ENCODE assay signal across 8 cellular contexts in the genomic region with DNA sequence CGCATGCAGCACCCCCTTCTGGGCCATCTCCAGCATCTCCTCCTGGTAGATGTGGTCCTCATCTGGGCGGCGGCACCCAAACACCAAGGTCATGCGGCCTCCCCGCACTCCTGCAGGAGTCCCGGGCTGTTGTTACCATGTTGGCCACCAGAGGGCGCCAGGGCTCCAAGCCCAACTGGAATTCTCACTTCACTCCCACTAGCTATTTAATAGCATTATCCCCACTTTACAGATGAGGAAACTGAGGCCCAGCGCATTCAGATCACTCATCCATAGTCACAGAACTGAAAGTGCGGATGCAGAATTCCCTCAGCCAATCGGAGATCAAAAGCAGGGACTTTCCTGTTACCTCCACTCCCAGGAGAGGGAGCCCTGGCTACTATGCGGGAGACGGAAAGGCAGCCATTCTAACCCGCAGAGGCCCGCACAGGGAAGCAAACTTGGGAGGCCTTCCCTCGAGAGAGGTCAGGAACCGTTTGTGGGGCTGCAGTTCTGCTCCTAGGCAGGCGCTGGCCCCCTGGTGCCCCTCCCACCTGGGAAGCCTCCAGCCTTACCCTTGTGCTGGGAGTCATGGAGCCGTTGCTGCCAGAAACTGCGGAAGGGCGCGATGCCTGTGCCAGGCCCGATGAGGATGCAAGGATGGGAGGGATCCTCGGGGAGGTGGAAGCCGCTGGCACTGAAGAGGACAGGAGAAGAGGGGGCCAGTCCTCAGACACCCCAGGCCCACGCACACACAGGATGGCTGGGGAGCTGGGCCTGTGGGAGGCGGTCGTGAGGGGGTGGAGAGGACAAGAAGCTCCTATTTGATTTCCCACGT. TPM values are rescaled to one million over a fixed set of nuclear protein-coding genes. Genes with fewer than 3 reads are reported as not detected.
A peak's percentile ranks its signal among the peaks of the same experiment; 100 is the strongest.
DNase-seq lines count a peak whose midpoint lies in the region; ATAC-seq and TF ChIP-seq lines count a peak whose summit lies in the region.

No MANE protein-coding gene starts in this region.

- CTCF ChIA-PET in activated CD8-positive, alpha-beta T cell treated with anti-CD3 and anti-CD28 coated beads for 36 hours (lab: Charles Lee) = interaction anchor here (0.7 to 5.9 kb wide), 18 partner anchors 9 to 789 kb away, joined by 3 to 105 read pairs (median 4); a partner anchor contains a TSS

- TF ChIP-seq CTCF in activated CD8-positive, alpha-beta T cell treated with anti-CD3 and anti-CD28 coated beads for 36 hours (IDR thresholded peaks at IDR 0.05) = peak; percentile 94
- TF ChIP-seq CTCF in mucosa of descending colon (IDR thresholded peaks at IDR 0.05) = peak; percentile 83

- DNase-seq in SKM-1 (lab: John Stamatoyannopoulos, UW; ENCODE audit: unreplicated experiment) (peak; percentile 39), SKM-1 treated with dmso at 0.1 percent for 144 hours (lab: John Stamatoyannopoulos, UW; ENCODE audit: unreplicated experiment) (no peak), NCI-H2171 (lab: John Stamatoyannopoulos, UW) (peak; percentile 10), mucosa of descending colon (peak in 2 of 3 donors; percentile 79 to 84), T1000 (lab: John Stamatoyannopoulos, UW) (no peak)
- peak; percentile 82 for DNase-seq in activated CD8-positive, alpha-beta T cell treated with anti-CD3 and anti-CD28 coated beads for 36 hours
- peak; percentile 25 to 55 (median 31) for DNase-seq in effector memory CD4-positive, alpha-beta T cell
- DNase-seq in stimulated activated CD8-positive, alpha-beta memory T cell treated with anti-CD3 and anti-CD28 coated beads, Interleukin-4, amount 100 ng/mL, for 4 hours (ENCODE audit: low read depth in 2 of 2, low spot score in 1 of 2) = peak; percentile 18 to 54

- peak; percentile 68 for ATAC-seq in activated CD8-positive, alpha-beta T cell treated with anti-CD3 and anti-CD28 coated beads for 36 hours
- ATAC-seq in mucosa of descending colon = peak; percentile 67

- no peak overlapping the region for H3K27ac Mint-ChIP-seq in activated CD8-positive, alpha-beta T cell treated with anti-CD3 and anti-CD28 coated beads for 36 hours

- POLR2A ChIA-PET in activated CD8-positive, alpha-beta T cell treated with anti-CD3 and anti-CD28 coated beads for 36 hours (lab: Charles Lee) = interaction anchor here (0.6 kb wide), 1 partner anchor 135 kb away, joined by 3 read pairs; no protein-coding TSS in a partner anchor

- H3K4me3 Mint-ChIP-seq in activated CD8-positive, alpha-beta T cell treated with anti-CD3 and anti-CD28 coated beads for 36 hours = no peak overlapping the region

- H3K4me1 ChIP-seq in effector memory CD4-positive, alpha-beta T cell (ENCODE audit: control insufficient read depth, insufficient read depth, low read length, poor library complexity, severe bottlenecking) = no peaks in the 10 kb centered on the region
- H3K4me1 ChIP-seq in mucosa of descending colon (ENCODE audit: low read depth) = no peaks in the 10 kb centered on the region

- no peaks in the 10 kb centered on the region for H3K36me3 ChIP-seq in effector memory CD4-positive, alpha-beta T cell (ENCODE audit: control insufficient read depth, insufficient read depth, low read length)
- no peaks in the 10 kb centered on the region for H3K36me3 ChIP-seq in mucosa of descending colon (ENCODE audit: low read depth)

- no peaks in the 10 kb centered on the region for H3K36me3 Mint-ChIP-seq in activated CD8-positive, alpha-beta T cell treated with anti-CD3 and anti-CD28 coated beads for 36 hours (ENCODE audit: low read depth)

- H3K9me3 Mint-ChIP-seq in activated CD8-positive, alpha-beta T cell treated with anti-CD3 and anti-CD28 coated beads for 36 hours = no peaks in the 10 kb centered on the region

- no peaks in the 10 kb centered on the region for H3K4me1 Mint-ChIP-seq in activated CD8-positive, alpha-beta T cell treated with anti-CD3 and anti-CD28 coated beads for 36 hours (ENCODE audit: low read depth)

- no peak overlapping the region for H3K4me3 ChIP-seq in effector memory CD4-positive, alpha-beta T cell (ENCODE audit: insufficient read depth, low read depth, low read length, poor library complexity, severe bottlenecking)
- no peak overlapping the region for H3K4me3 ChIP-seq in mucosa of descending colon

- H3K9me3 ChIP-seq in effector memory CD4-positive, alpha-beta T cell (ENCODE audit: control insufficient read depth, low read length) = no peaks in the 10 kb centered on the region
- no peaks in the 10 kb centered on the region for H3K9me3 ChIP-seq in mucosa of descending colon

- no peaks in the 10 kb centered on the region for H3K27me3 ChIP-seq in effector memory CD4-positive, alpha-beta T cell (replicated peaks; ENCODE audit: control insufficient read depth, insufficient read depth, low read length, poor library complexity, severe bottlenecking)

- no peak overlapping the region for H3K27ac ChIP-seq in effector memory CD4-positive, alpha-beta T cell (ENCODE audit: insufficient read depth, low read length, poor library complexity, severe bottlenecking)

- intact Hi-C loops in activated CD8-positive, alpha-beta T cell treated with anti-CD3 and anti-CD28 coated beads for 36 hours (cut with micrococcal nuclease) = loop anchor here (2.0 kb wide), 1 partner anchor 121 kb away; no protein-coding TSS in a partner anchor
- intact Hi-C loops in mucosa of descending colon (cut with DNase I, micrococcal nuclease) = loop anchor here in 1 of 2 donors (10.0 kb wide), 1 partner anchor 115 kb away; no protein-coding TSS in a partner anchor

- H3K27me3 Mint-ChIP-seq in activated CD8-positive, alpha-beta T cell treated with anti-CD3 and anti-CD28 coated beads for 36 hours = no peaks in the 10 kb centered on the region

RNA-seq across cellular contexts. Expression of a gene that starts 40.1 kb away (rescaled TPM):
- total RNA-seq in activated CD8-positive, alpha-beta T cell treated with anti-CD3 and anti-CD28 coated beads for 36 hours = not detected
- 10 to 100 TPM; 10.5 to 67.1 (median 11.0) TPM for total RNA-seq in mucosa of descending colon

Comparison
In these comparisons a context has a peak if more than half of its experiments do, and no peak if none do; other contexts are left out.
1. DNase-seq: peak in SKM-1 (single experiment), NCI-H2171 (single experiment), activated CD8-positive, alpha-beta T cell treated with anti-CD3 and anti-CD28 coated beads for 36 hours (single experiment), effector memory CD4-positive, alpha-beta T cell (3 of 3), mucosa of descending colon (2 of 3) and stimulated activated CD8-positive, alpha-beta memory T cell treated with anti-CD3 and anti-CD28 coated beads, Interleukin-4, amount 100 ng/mL, for 4 hours (2 of 2); none in SKM-1 treated with dmso at 0.1 percent for 144 hours (single experiment) and T1000 (single experiment).
2. RNA of a gene that starts 40.1 kb away (total RNA-seq): 10.5 to 67.1 TPM in mucosa of descending colon; not detected in activated CD8-positive, alpha-beta T cell treated with anti-CD3 and anti-CD28 coated beads for 36 hours; every median in the first group is over 10 times any median in the second.